In the genomic region with DNA sequence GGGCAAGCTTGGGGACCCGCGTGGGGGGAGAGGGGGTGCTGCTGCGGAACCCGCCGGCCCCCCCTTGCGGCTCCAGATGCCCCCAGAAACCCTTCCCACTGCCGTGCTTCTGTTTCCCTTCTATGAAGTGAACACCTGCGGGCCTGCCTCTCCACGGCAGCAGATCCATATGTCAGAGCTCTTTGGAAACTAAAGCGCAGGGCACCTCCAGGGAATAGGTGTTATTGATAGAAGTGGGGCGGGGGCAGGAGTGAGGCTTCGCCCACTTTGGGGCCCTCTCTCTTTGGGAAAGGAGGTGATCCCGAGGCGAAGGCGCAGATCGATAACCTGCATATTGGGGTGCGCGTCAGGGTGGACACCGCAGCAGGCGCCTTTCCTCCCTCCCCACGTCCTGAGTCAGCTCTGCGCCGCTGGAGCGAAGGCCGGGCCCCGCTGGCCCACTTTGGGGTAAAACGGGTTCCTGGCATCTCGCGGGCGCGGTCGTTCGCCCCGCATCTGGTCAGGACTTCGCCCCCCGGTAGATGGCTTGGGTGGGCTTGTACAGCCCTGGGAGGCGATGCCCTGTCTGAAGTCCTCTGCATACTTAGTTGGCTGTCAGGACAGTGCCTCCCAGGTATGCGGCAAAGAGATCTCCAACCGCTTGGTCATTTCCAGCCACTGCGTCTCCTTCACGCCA, we compare ENCODE assay signal across 8 cellular contexts. TPM values are rescaled to one million over a fixed set of nuclear protein-coding genes. Genes with fewer than 3 reads are reported as not detected.
DNase-seq lines count a peak whose midpoint lies in the region; ATAC-seq, FAIRE-seq and TF ChIP-seq lines count a peak whose summit lies in the region.

No MANE protein-coding gene starts in this region.

- H3K36me3 Mint-ChIP-seq in astrocyte (ENCODE audit: low read depth, unreplicated experiment) = no peaks in the 10 kb centered on the region

- ATAC-seq in stimulated activated naive CD8-positive, alpha-beta T cell treated with anti-CD3 and anti-CD28 coated beads, Interleukin-15, Interleukin-2, amounts not matched to agents 100 U/mL and 50 U/mL, for 24 hours = no peak
- ATAC-seq in HG02870 (IDR thresholded peaks at IDR 0.05; ENCODE audit: unreplicated experiment) = no peak

- H3K9ac ChIP-seq in astrocyte (ENCODE audit: low read length) = peak overlapping the region; percentile 81

- H3K4me3 ChIP-seq in astrocyte (ENCODE audit: insufficient read depth, low read depth, low read length) = peak overlapping the region; percentile 85

- no peaks in the 10 kb centered on the region for H3K27me3 Mint-ChIP-seq in astrocyte (ENCODE audit: low read depth, unreplicated experiment)

- H3K9me3 Mint-ChIP-seq in astrocyte (ENCODE audit: unreplicated experiment) = no peaks in the 10 kb centered on the region

- peak overlapping the region; percentile 92 for H3K4me3 Mint-ChIP-seq in astrocyte (ENCODE audit: unreplicated experiment)

- peak overlapping the region; percentile 65 for H3K27ac ChIP-seq in astrocyte (ENCODE audit: low read depth, low read length)

- H3K9me3 ChIP-seq in astrocyte (ENCODE audit: insufficient read depth, low read depth, low read length) = no peaks in the 10 kb centered on the region

- no peak for TF ChIP-seq CTCF in astrocyte (IDR thresholded peaks at IDR 0.05; ENCODE audit: insufficient read depth, low read depth, low read length)

- H3K4me2 ChIP-seq in astrocyte (ENCODE audit: low read length) = peak overlapping the region; percentile 97

- DNase-seq in NCI-H1105 (lab: John Stamatoyannopoulos, UW) (peak; percentile 45), NCI-H1105 treated with DMSO at 0.1 percent for 48 hours (lab: John Stamatoyannopoulos, UW) (no peak), NAMALWA (ENCODE audit: low spot score) (peak; percentile 23), astrocyte (ENCODE audit: low read depth) (no peak), kidney tubule cell (ENCODE audit: low spot score) (peak; percentile 58), DMS79 treated with DMSO at 0.1 percent for 48 hours (lab: John Stamatoyannopoulos, UW) (no peak)
- DNase-seq in stimulated activated naive CD8-positive, alpha-beta T cell treated with anti-CD3 and anti-CD28 coated beads, Interleukin-15, Interleukin-2, amounts not matched to agents 100 U/mL and 50 U/mL, for 24 hours = peak; percentile 37

- no peaks in the 10 kb centered on the region for H3K36me3 ChIP-seq in astrocyte (ENCODE audit: insufficient read depth, low read length)

- FAIRE-seq in astrocyte (lab: Jason Lieb, UNC) = no peak

- H2AFZ ChIP-seq in astrocyte (ENCODE audit: low read depth, low read length) = peak overlapping the region; percentile 86

- H3K27ac Mint-ChIP-seq in astrocyte (ENCODE audit: unreplicated experiment) = peak overlapping the region; percentile 47

- H3K79me2 ChIP-seq in astrocyte (ENCODE audit: insufficient read depth, low read length) = peaks cover 37% of the 10 kb centered on the region

- no peaks in the 10 kb centered on the region for H3K4me1 Mint-ChIP-seq in astrocyte (ENCODE audit: low read depth, unreplicated experiment)

- peaks cover 19% of the 10 kb centered on the region for H3K4me1 ChIP-seq in astrocyte (ENCODE audit: insufficient read depth, low read length)

- no peaks in the 10 kb centered on the region for H3K27me3 ChIP-seq in astrocyte (ENCODE audit: insufficient read depth, low read length)

- H4K20me1 ChIP-seq in astrocyte (ENCODE audit: insufficient read depth, low read length) = no peaks in the 10 kb centered on the region

RNA-seq across cellular contexts. Expression of gene KMT5A, which starts 0.5 kb away (rescaled TPM):
- total RNA-seq in astrocyte = 49.8 and 54.4 TPM in 2 replicates

RNA-seq across cellular contexts. Expression of gene SBNO1, which starts 19.8 kb away (rescaled TPM):
- total RNA-seq in astrocyte = 45.9 and 50.4 TPM in 2 replicates

RNA-seq across cellular contexts. Expression of gene RILPL2, which starts 52.0 kb away (rescaled TPM):
- 1.4 TPM in 2 replicates for total RNA-seq in astrocyte

Comparison
In these comparisons a context has a peak if more than half of its experiments do, and no peak if none do; other contexts are left out.
1. DNase-seq: peak in NCI-H1105 (single experiment), NAMALWA (single experiment), kidney tubule cell (single experiment) and stimulated activated naive CD8-positive, alpha-beta T cell treated with anti-CD3 and anti-CD28 coated beads, Interleukin-15, Interleukin-2, amounts not matched to agents 100 U/mL and 50 U/mL, for 24 hours (single experiment); none in NCI-H1105 treated with DMSO at 0.1 percent for 48 hours (single experiment), astrocyte (single experiment) and DMS79 treated with DMSO at 0.1 percent for 48 hours (single experiment).